8 cellular contexts compared by ENCODE assay signal in genomic region chr15:80779658-80780415, GRCh38. TPM values are rescaled to one million over a fixed set of nuclear protein-coding genes. Genes with fewer than 3 reads are reported as not detected.
DNase-seq lines count a peak whose midpoint lies in the region; ATAC-seq, FAIRE-seq and TF ChIP-seq lines count a peak whose summit lies in the region.

No MANE protein-coding gene starts in this region.

- H3K9me3 ChIP-seq in stomach = no peaks in the 10 kb centered on the region

- no peak for TF ChIP-seq CTCF in KMS-11 (conservative IDR thresholded peaks at IDR 0.05; ENCODE audit: low read depth, low read length)
- peak; percentile 3 for TF ChIP-seq CTCF in astrocyte of the spinal cord (IDR thresholded peaks at IDR 0.05; ENCODE audit: low read depth, low read length)
- TF ChIP-seq CTCF in stomach (IDR thresholded peaks at IDR 0.05) = no peak
- no peak for TF ChIP-seq CTCF in D721Med (IDR thresholded peaks at IDR 0.05; ENCODE audit: insufficient read depth, missing control alignments)

- FAIRE-seq in D721Med (lab: Jason Lieb, UNC) = no peak

- peak; percentile 72 for DNase-seq in COLO668 (lab: John Stamatoyannopoulos, UW; ENCODE audit: unreplicated experiment)
- peak; percentile 36 for DNase-seq in astrocyte of the spinal cord (ENCODE audit: low read depth, low spot score)
- DNase-seq in immature natural killer cell = no peak
- DNase-seq in stomach = no peak
- no peak for DNase-seq in D721Med (ENCODE audit: insufficient read length, low spot score)

- H3K27ac ChIP-seq in KMS-11 (no peak overlapping the region), stomach (no peak overlapping the region)

- H3K9me3 Mint-ChIP-seq in immature natural killer cell = no peaks in the 10 kb centered on the region

- peaks cover 0 to 1% of the 10 kb centered on the region in 2 donors for H3K4me1 Mint-ChIP-seq in immature natural killer cell

- H3K27me3 ChIP-seq in KMS-11 (ENCODE audit: insufficient read depth, low read depth) (no peaks in the 10 kb centered on the region), stomach (peaks cover 0 to 73% (median 27%) of the 10 kb centered on the region in 3 donors)

- H3K4me3 ChIP-seq in KMS-11 (IDR thresholded peaks at IDR 0.05; ENCODE audit: insufficient read depth, low read depth, low read length) = no peak overlapping the region
- H3K4me3 ChIP-seq in astrocyte of the spinal cord (ENCODE audit: low read depth, low read length) = peak overlapping the region; percentile 50
- peak overlapping the region; percentile 41 to 70 (median 53) for H3K4me3 ChIP-seq in stomach

- H3K27me3 Mint-ChIP-seq in immature natural killer cell (ENCODE audit: low read depth in 3 of 3) = peaks cover 6 to 17% (median 10%) of the 10 kb centered on the region in 3 donors

- H3K36me3 Mint-ChIP-seq in immature natural killer cell = no peaks in the 10 kb centered on the region

- no peak for TF ChIP-seq EP300 in stomach (IDR thresholded peaks at IDR 0.05)

- no peaks in the 10 kb centered on the region for H3K36me3 ChIP-seq in KMS-11 (ENCODE audit: insufficient read depth)
- no peaks in the 10 kb centered on the region for H3K36me3 ChIP-seq in stomach

- ATAC-seq in GM21717 (IDR thresholded peaks at IDR 0.05; ENCODE audit: unreplicated experiment) (no peak), GM21528 (IDR thresholded peaks at IDR 0.05; ENCODE audit: low FRiP score, unreplicated experiment) (no peak)

- in situ Hi-C loops in astrocyte of the spinal cord (cut with HindIII; ENCODE audit: low sequenced_read_pairs) = no loop called here

- WGBS in stomach, 5 donors = 2 to 4% (median 3%) methylated on average over 28 to 45 of the region's 45 CpGs

- H3K79me2 ChIP-seq in KMS-11 (ENCODE audit: insufficient read depth, low read depth) = no peaks in the 10 kb centered on the region

- H2AFZ ChIP-seq in KMS-11 (ENCODE audit: low read depth) = peak overlapping the region; percentile 65; the same call in 1 of the 2 replicates

- no peak overlapping the region for H3K9ac ChIP-seq in KMS-11

- no peak for TF ChIP-seq POLR2A in stomach (IDR thresholded peaks at IDR 0.05)

- no peaks in the 10 kb centered on the region for H4K20me1 ChIP-seq in KMS-11 (ENCODE audit: insufficient read depth)

- peak overlapping the region; percentile 56 for H3K4me2 ChIP-seq in KMS-11

- peak overlapping the region in 3 of 5 donors; percentile 2 to 63 (median 33) for H3K4me3 Mint-ChIP-seq in immature natural killer cell

- intact Hi-C loops in stomach (cut with DNase I; ENCODE audit: low total_unique reads) = loop anchor here (5.0 to 10.0 kb wide), 3 partner anchors 185 to 323 kb away; no protein-coding TSS in a partner anchor

- no peak overlapping the region for H3K27ac Mint-ChIP-seq in immature natural killer cell

- H3K4me1 ChIP-seq in KMS-11 (ENCODE audit: low read depth, poor library complexity, severe bottlenecking) = no peaks in the 10 kb centered on the region
- H3K4me1 ChIP-seq in stomach = peaks cover 24 to 39% (median 25%) of the 10 kb centered on the region in 4 donors

RNA-seq across cellular contexts. Expression of gene CEMIP, which starts 0.7 kb away (rescaled TPM):
- under 1 TPM in 1 of 3 donors, not detected in 2; 0.08 TPM for polyA plus RNA-seq in immature natural killer cell
- total RNA-seq in stomach = 1 to 10 TPM in 2 of 5 donors, not detected in 3; 1.3 to 2.6 TPM
- 1 to 10 TPM in 1 of 3 donors, under 1 TPM in 1, not detected in 1; 0.53 to 1.4 TPM for polyA plus RNA-seq in stomach

Comparison
In these comparisons a context has a peak if more than half of its experiments do, and no peak if none do; other contexts are left out.
1. DNase-seq: peak in COLO668 (single experiment) and astrocyte of the spinal cord (single experiment); none in immature natural killer cell (0 of 3), stomach (single experiment) and D721Med (single experiment).